In the genomic region with DNA sequence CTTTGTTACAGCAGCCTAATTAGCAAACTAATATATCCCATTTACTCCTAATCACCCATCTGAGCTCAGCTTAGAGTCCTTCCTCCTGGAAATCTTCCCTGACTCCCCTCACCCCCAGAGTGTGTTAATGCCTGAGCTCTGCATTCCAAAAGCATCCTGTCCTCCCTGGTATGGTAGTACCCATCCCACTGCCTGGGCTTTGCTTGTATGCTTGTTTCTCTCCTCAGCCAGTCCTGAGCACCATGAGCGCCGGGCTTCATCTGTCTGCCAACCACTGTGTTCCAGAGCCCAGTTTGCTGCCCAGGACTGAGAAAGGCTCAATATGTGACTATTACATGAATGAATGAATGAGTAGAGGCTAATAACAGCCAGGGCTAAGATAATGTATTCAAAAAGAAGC, we compare ENCODE assay signal across 15 cellular contexts.
DNase-seq lines count a peak whose midpoint lies in the region; ATAC-seq and TF ChIP-seq lines count a peak whose summit lies in the region.
"Had no signal": no experiment of that assay in that cellular context is flagged by ENCODE, and none has a peak within 500 bp of the region (broad histone marks: within the 10 kb centered on the region; RNA-seq: fewer than 3 reads in every experiment).

No MANE protein-coding gene starts in this region.

- no peaks in the 10 kb centered on the region for H3K27me3 ChIP-seq in H9 (ENCODE audit: insufficient read depth, low read length)
- H3K27me3 ChIP-seq: BE2C had no signal

- H3K4me1 ChIP-seq in H9 (ENCODE audit: insufficient read depth, low read length), result peaks cover 5% of the 10 kb centered on the region; the same call in 1 of the 2 replicates
- H3K4me1 ChIP-seq: A549, BE2C, Caco-2, HAP-1 had no signal

- H3K36me3 Mint-ChIP-seq in H9 (ENCODE audit: insufficient read depth in 1 of 3, low read depth in 3 of 3) (no peaks in the 10 kb centered on the region; a peak in 1 of 7 replicates), WTC11 (no peaks in the 10 kb centered on the region)
- no peaks in the 10 kb centered on the region for H3K36me3 Mint-ChIP-seq in stimulated activated naive B cell treated with anti-CD40 and anti-IgM and Interleukin-4, amounts not matched to agents 10 μg/mL and 1 μg/mL and 100 μg/mL, for 72 hours
- H3K36me3 Mint-ChIP-seq: CD8-positive, alpha-beta T cell had no signal

- no peak overlapping the region for H3K56ac ChIP-seq in H9 (ENCODE audit: insufficient read length, low read depth, low read length)

- H3K27me3 Mint-ChIP-seq in H9 (ENCODE audit: low read depth) (peaks cover 3% of the 10 kb centered on the region), WTC11 (ENCODE audit: low read depth) (peaks cover 8% of the 10 kb centered on the region)
- H3K27me3 Mint-ChIP-seq in stimulated activated naive B cell treated with anti-CD40 and anti-IgM and Interleukin-4, amounts not matched to agents 10 μg/mL and 1 μg/mL and 100 μg/mL, for 72 hours, result peaks cover 15 to 18% of the 10 kb centered on the region in 2 donors

- peaks cover 3 to 4% of the 10 kb centered on the region in 2 experiments; a peak in 2 of 5 replicates for H3K9me3 Mint-ChIP-seq in H9
- H3K9me3 Mint-ChIP-seq in WTC11, result peaks cover 7% of the 10 kb centered on the region
- H3K9me3 Mint-ChIP-seq in stimulated activated naive B cell treated with anti-CD40 and anti-IgM and Interleukin-4, amounts not matched to agents 10 μg/mL and 1 μg/mL and 100 μg/mL, for 72 hours, result no peaks in the 10 kb centered on the region
- H3K9me3 Mint-ChIP-seq: CD8-positive, alpha-beta T cell; IgD-negative memory B cell had no signal

- H3K4me3 Mint-ChIP-seq in H9 (no peak overlapping the region), WTC11 (no peak overlapping the region)
- no peak overlapping the region for H3K4me3 Mint-ChIP-seq in stimulated activated naive B cell treated with anti-CD40 and anti-IgM and Interleukin-4, amounts not matched to agents 10 μg/mL and 1 μg/mL and 100 μg/mL, for 72 hours
- H3K4me3 Mint-ChIP-seq: CD8-positive, alpha-beta T cell; IgD-negative memory B cell had no signal

- H3K9me3 ChIP-seq in H9 (ENCODE audit: control insufficient read depth, low read depth, low read length), result no peaks in the 10 kb centered on the region
- H3K9me3 ChIP-seq: A549, BE2C, Caco-2, HAP-1 had no signal

- no peak overlapping the region for H3K23ac ChIP-seq in H9 (ENCODE audit: insufficient read length, low read depth, low read length)

- H3K18ac ChIP-seq in H9 (ENCODE audit: insufficient read length, low read depth, low read length), result no peak overlapping the region

- H3K4me1 Mint-ChIP-seq in H9 (peaks cover 17 to 18% of the 10 kb centered on the region in 2 experiments), WTC11 (peaks cover 19% of the 10 kb centered on the region)
- H3K4me1 Mint-ChIP-seq in stimulated activated naive B cell treated with anti-CD40 and anti-IgM and Interleukin-4, amounts not matched to agents 10 μg/mL and 1 μg/mL and 100 μg/mL, for 72 hours, result no peaks in the 10 kb centered on the region
- H3K4me1 Mint-ChIP-seq: IgD-negative memory B cell had no signal

- no peaks in the 10 kb centered on the region for H3K23me2 ChIP-seq in H9 (ENCODE audit: insufficient read length, low read depth, low read length, poor library complexity, severe bottlenecking)

- CTCF ChIA-PET in WTC11 (lab: Charles Lee) (interaction anchor here (0.9 to 2.3 kb wide), 7 partner anchors 8 to 829 kb away, joined by 3 to 12 read pairs (median 3); no protein-coding TSS in a partner anchor), RWPE1 (lab: Yijun Ruan, JAX) (interaction anchor here (1.0 kb wide), 1 partner anchor 22 kb away, joined by 3 read pairs; no protein-coding TSS in a partner anchor)

- H3K79me2 ChIP-seq in H9 (ENCODE audit: insufficient read depth, low read length), result no peaks in the 10 kb centered on the region

- no peak overlapping the region for H3K14ac ChIP-seq in H9 (ENCODE audit: insufficient read depth, low read length)

- H3K27ac Mint-ChIP-seq in H9 (peak overlapping the region; percentile 6 to 14 (median 8); a peak in 3 of 7 replicates), WTC11 (peak overlapping the region; percentile 24)
- peak overlapping the region; percentile 26 for H3K27ac Mint-ChIP-seq in stimulated activated naive B cell treated with anti-CD40 and anti-IgM and Interleukin-4, amounts not matched to agents 10 μg/mL and 1 μg/mL and 100 μg/mL, for 72 hours
- H3K27ac Mint-ChIP-seq: CD8-positive, alpha-beta T cell; IgD-negative memory B cell had no signal

- no peak overlapping the region for H4K5ac ChIP-seq in H9 (ENCODE audit: insufficient read length, low read depth, low read length)

- H3K9ac ChIP-seq in H9 (ENCODE audit: extremely low read depth, insufficient read length, low read length), result no peak overlapping the region

- H2BK12ac ChIP-seq in H9 (ENCODE audit: insufficient read length, low read depth, low read length), result no peak overlapping the region

- WGBS in H9 (ENCODE audit: extremely low coverage, insufficient read length, low lambda C conversion rate), result no CpG with 5 or more reads among the region's 2 CpGs

- H3K4ac ChIP-seq in H9 (ENCODE audit: low read depth, low read length), result no peak overlapping the region

- H3K79me1 ChIP-seq in H9 (ENCODE audit: insufficient read depth, low read depth, low read length, poor library complexity, severe bottlenecking), result no peaks in the 10 kb centered on the region

- H4K20me1 ChIP-seq in H9 (ENCODE audit: control insufficient read depth, insufficient read depth, insufficient read length), result no peaks in the 10 kb centered on the region

- no peak overlapping the region for H2BK120ac ChIP-seq in H9 (ENCODE audit: low read depth, low read length, poor library complexity, severe bottlenecking)

- no peak overlapping the region for H3T11ph ChIP-seq in H9 (ENCODE audit: low read length)

- no peak overlapping the region for H4K91ac ChIP-seq in H9 (ENCODE audit: insufficient read length, low read depth, low read length)

- no peak for TF ChIP-seq CTCF in H9 (conservative IDR thresholded peaks at IDR 0.05)
- no peak for TF ChIP-seq CTCF in WTC11 (IDR thresholded peaks at IDR 0.05)
- no peak for TF ChIP-seq CTCF in RWPE1 (conservative IDR thresholded peaks at IDR 0.05; ENCODE audit: low read depth)

- H2BK15ac ChIP-seq in H9 (ENCODE audit: low read depth, low read length), result no peak overlapping the region

- H2AK5ac ChIP-seq in H9 (ENCODE audit: insufficient read length, low read length), result no peak overlapping the region

- no peak overlapping the region for H2BK20ac ChIP-seq in H9 (ENCODE audit: low read depth, low read length, poor library complexity, severe bottlenecking)

- H3K27ac ChIP-seq in H9 (ENCODE audit: insufficient read length, low read depth, low read length), result no peak overlapping the region
- no peak overlapping the region for H3K27ac ChIP-seq in RWPE1
- H3K27ac ChIP-seq: A549, C4-2B had no signal

- H4K8ac ChIP-seq in H9 (replicated peaks; ENCODE audit: insufficient read length, low read depth, low read length), result no peak overlapping the region

- no peak overlapping the region for H2BK5ac ChIP-seq in H9 (ENCODE audit: insufficient read length, low read length)

- POLR2A ChIA-PET in WTC11 (lab: Charles Lee), result interaction anchor here (0.9 kb wide), 1 partner anchor 14 kb away, joined by 8 read pairs; no protein-coding TSS in a partner anchor
- POLR2A ChIA-PET in RWPE1 (lab: Yijun Ruan, JAX; ENCODE audit: low non-redundant PET), result no interaction called here

- peak; percentile 71 for ATAC-seq in WTC11
- ATAC-seq in stimulated activated naive B cell treated with anti-CD40 and anti-IgM and Interleukin-4, amounts not matched to agents 10 μg/mL and 1 μg/mL and 100 μg/mL, for 72 hours (replicated peaks), result no peak
- ATAC-seq: CD8-positive, alpha-beta T cell had no signal

- no peak overlapping the region for H2AFZ ChIP-seq in H9 (ENCODE audit: low read length)

- H3K4me2 ChIP-seq in H9 (ENCODE audit: insufficient read depth, insufficient read length, low read length), result no peak overlapping the region
- H3K4me2 ChIP-seq: A549 had no signal

- DNase-seq in H9, result peak; percentile 30
- no peak for DNase-seq in WTC11 (ENCODE audit: low spot score)
- DNase-seq in iPS-NIHi7 (ENCODE audit: extremely low spot score), result peak; percentile 31
- no peak for DNase-seq in stimulated activated naive B cell treated with anti-CD40 and anti-IgM and Interleukin-4, amounts not matched to agents 10 μg/mL and 1 μg/mL and 100 μg/mL, for 72 hours
- no peak for DNase-seq in RWPE1 (ENCODE audit: low spot score)
- no peak for DNase-seq in activated CD4-positive, alpha-beta T cell treated with anti-CD3 and anti-CD28 coated beads for 4 hours
- DNase-seq in nucleus accumbens (lab: John Stamatoyannopoulos, UW), result no peak
- DNase-seq: BE2C; Caco-2; CD8-positive, alpha-beta T cell; GF-D8 had no signal

TF ChIP-seq in WTC11, 78 proteins besides CTCF, POLR2A, EP300 and RAD21:
- TF ChIP-seq SOX15 (CRISPR knock-in tag; IDR thresholded peaks at IDR 0.05) (no peak), ZSCAN18 (CRISPR knock-in tag; IDR thresholded peaks at IDR 0.05) (no peak), PRRX2 (CRISPR knock-in tag; IDR thresholded peaks at IDR 0.05) (no peak), CDX4 (CRISPR knock-in tag; IDR thresholded peaks at IDR 0.05; ENCODE audit: borderline replicate concordance) (no peak), FOXJ3 (CRISPR knock-in tag; IDR thresholded peaks at IDR 0.05; ENCODE audit: borderline replicate concordance) (no peak)

Comparison
In these comparisons a context has a peak if more than half of its experiments do, and no peak if none do; other contexts are left out.
1. DNase-seq: peak in H9 (single experiment) and iPS-NIHi7 (single experiment); none in WTC11 (single experiment), stimulated activated naive B cell treated with anti-CD40 and anti-IgM and Interleukin-4, amounts not matched to agents 10 μg/mL and 1 μg/mL and 100 μg/mL, for 72 hours (single experiment), RWPE1 (single experiment), activated CD4-positive, alpha-beta T cell treated with anti-CD3 and anti-CD28 coated beads for 4 hours (0 of 2) and nucleus accumbens (0 of 56).
2. Peak in every context shown above with its lines, with median percentiles within 50 percentile points of each other: H3K27ac Mint-ChIP-seq.